Comparison of ENCODE assay signal across 9 cellular contexts in the genomic region with DNA sequence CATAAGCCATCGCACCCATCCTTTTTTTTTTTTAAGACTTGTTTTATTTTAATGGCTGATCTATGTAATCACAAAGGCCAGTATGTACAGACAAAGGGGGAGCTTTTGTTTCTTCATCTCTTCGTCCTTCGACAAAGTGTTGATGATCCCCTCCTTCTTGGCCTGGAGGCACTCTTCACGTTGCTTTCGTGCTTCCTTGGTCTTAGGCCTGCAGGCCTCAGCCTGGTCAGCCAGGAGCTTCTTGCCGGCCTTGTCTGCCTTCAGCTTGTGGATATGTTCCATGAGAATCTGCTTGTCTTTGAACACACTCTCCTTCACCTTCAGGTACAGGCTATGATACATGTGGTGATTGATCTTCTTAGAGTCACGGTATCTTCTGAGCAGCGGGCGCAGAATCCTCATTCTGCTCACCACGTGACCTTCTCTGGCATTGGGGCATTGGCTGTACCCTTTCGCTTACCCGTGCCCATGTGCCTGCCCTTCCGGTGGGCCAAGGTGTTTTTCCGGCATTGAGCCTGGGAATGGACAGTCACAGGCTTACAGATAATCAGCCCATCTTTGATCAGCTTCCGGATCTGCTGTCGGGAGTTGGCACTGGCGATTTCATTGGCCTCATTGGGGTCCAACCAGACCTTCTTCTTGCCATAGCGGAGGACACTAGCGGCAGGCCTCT. TPM values are rescaled to one million over a fixed set of nuclear protein-coding genes. Genes with fewer than 3 reads are reported as not detected.
"Had no signal": no experiment of that assay in that cellular context is flagged by ENCODE, and none has a peak within 500 bp of the region (broad histone marks: within the 10 kb centered on the region; RNA-seq: fewer than 3 reads in every experiment).

No MANE protein-coding gene starts in this region.

- H2AFZ ChIP-seq: GM23338 had no signal

- FAIRE-seq: H1, H54, HepG2 had no signal

- H3K4me2 ChIP-seq: GM23338 had no signal

- H3K27me3 Mint-ChIP-seq: IgD-negative memory B cell had no signal

- H3K36me3 Mint-ChIP-seq: IgD-negative memory B cell had no signal

- H3K9me3 Mint-ChIP-seq: GM23338, IgD-negative memory B cell had no signal

- H3K27ac Mint-ChIP-seq: GM23338, H9, IgD-negative memory B cell had no signal

- H3K4me3 ChIP-seq: GM23338 had no signal

- ATAC-seq: GM23338, HepG2 had no signal

- H3K4me1 Mint-ChIP-seq: GM23338, IgD-negative memory B cell had no signal

- H3K4me3 Mint-ChIP-seq: GM23338, H9 had no signal

- DNase-seq: H9, HCEC 1CT, KG1 had no signal

RNA-seq across cellular contexts. Expression of a gene that starts 36.0 kb away (rescaled TPM):
- total RNA-seq: H1, H9, HepG2, HT-29 had no signal
- polyA plus RNA-seq: GM23338, H1, HepG2, IgD-negative memory B cell had no signal
